In the genomic region with DNA sequence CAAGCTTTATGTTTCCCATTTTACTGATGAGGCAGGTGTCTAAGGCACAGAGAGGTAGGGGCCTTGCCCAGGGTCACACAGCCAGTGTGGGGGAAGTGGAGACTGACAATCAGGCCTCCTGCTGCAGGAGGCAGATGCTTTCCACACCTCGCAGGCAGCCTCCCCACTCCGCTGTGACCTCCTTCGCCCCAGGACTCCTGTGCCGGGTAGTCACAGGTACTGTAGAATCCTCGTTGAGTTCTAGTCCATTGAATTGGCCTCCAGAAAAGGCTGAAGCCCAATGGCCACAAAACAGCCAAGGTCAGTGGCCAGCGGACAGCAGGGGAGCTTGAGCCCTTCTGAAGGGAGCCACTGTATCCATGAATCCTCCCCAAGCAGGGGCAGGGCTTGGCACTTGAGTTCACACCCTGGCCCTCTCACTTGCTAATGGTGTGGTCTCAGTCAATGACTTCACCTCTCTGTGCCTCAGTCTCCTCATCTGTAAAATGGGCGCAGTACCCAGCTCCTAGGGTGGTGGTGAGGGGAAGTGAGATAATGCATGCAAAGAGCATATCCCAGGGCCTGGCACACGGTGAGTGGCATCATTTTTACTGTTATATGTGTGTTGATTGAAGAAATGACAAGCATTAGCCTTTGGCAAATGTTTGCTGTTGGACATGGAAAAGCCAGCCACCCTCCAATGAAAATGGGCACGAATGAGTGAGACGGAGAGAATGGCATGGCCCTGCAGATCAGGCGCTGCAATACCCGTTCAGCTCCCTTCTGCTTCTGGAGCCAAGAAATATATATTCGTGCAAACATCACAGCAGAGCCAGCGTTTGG, we compare ENCODE assay signal across 13 cellular contexts. TPM values are rescaled to one million over a fixed set of nuclear protein-coding genes. Genes with fewer than 3 reads are reported as not detected.
DNase-seq lines count a peak whose midpoint lies in the region; ATAC-seq and TF ChIP-seq lines count a peak whose summit lies in the region.
"Had no signal": no experiment of that assay in that cellular context is flagged by ENCODE, and none has a peak within 500 bp of the region (broad histone marks: within the 10 kb centered on the region; RNA-seq: fewer than 3 reads in every experiment).

No MANE protein-coding gene starts in this region.

- H3K4me1 Mint-ChIP-seq in CD4-positive, alpha-beta memory T cell, result peaks cover 26 to 76% (median 47%) of the 10 kb centered on the region in 4 donors
- H3K4me1 Mint-ChIP-seq in central memory CD8-positive, alpha-beta T cell, result peaks cover 61% of the 10 kb centered on the region
- H3K4me1 Mint-ChIP-seq in endodermal cell, result peaks cover 33% of the 10 kb centered on the region

- CTCF ChIA-PET in CD4-positive, alpha-beta memory T cell (lab: Charles Lee; ENCODE audit: partially characterized antibody), result interaction anchor here (1.4 to 16.1 kb wide), 5 partner anchors 8 to 400 kb away, joined by 3 to 440 read pairs (median 59); no protein-coding TSS in a partner anchor

- H3K4me3 Mint-ChIP-seq in CD4-positive, alpha-beta memory T cell, result peak overlapping the region in 3 of 8 donors; percentile 15 to 31 (median 26)
- peak overlapping the region; percentile 7 for H3K4me3 Mint-ChIP-seq in central memory CD8-positive, alpha-beta T cell
- H3K4me3 Mint-ChIP-seq in endodermal cell, result no peak overlapping the region
- H3K4me3 Mint-ChIP-seq: immature natural killer cell had no signal

- H2AFZ ChIP-seq in neuronal stem cell (ENCODE audit: low read length), result no peak overlapping the region

- H3K9me3 ChIP-seq in BLaER1, result no peaks in the 10 kb centered on the region
- H3K9me3 ChIP-seq in CD4-positive, alpha-beta memory T cell (ENCODE audit: control insufficient read depth in 1 of 2, low read length in 2 of 2), result no peaks in the 10 kb centered on the region
- no peaks in the 10 kb centered on the region for H3K9me3 ChIP-seq in neuronal stem cell (replicated peaks in 1 of 2; ENCODE audit: control insufficient read depth in 2 of 2, insufficient read depth in 1 of 2, low read depth in 1 of 2, low read length in 2 of 2)
- H3K9me3 ChIP-seq in esophagus muscularis mucosa, result no peaks in the 10 kb centered on the region
- no peaks in the 10 kb centered on the region for H3K9me3 ChIP-seq in endodermal cell (ENCODE audit: control insufficient read depth, low read length)

- H4K8ac ChIP-seq in neuronal stem cell (ENCODE audit: low read depth, low read length), result no peak overlapping the region

- no peak overlapping the region for H2BK5ac ChIP-seq in neuronal stem cell (ENCODE audit: low read length)

- no peaks in the 10 kb centered on the region for H3K79me1 ChIP-seq in neuronal stem cell (ENCODE audit: low read depth, low read length)

- TF ChIP-seq CTCF in esophagus muscularis mucosa (IDR thresholded peaks at IDR 0.05) (no peak), endodermal cell (conservative IDR thresholded peaks at IDR 0.05) (no peak)

- peak overlapping the region in 6 of 7 donors; percentile 5 to 75 (median 45) for H3K27ac Mint-ChIP-seq in CD4-positive, alpha-beta memory T cell
- H3K27ac Mint-ChIP-seq in central memory CD8-positive, alpha-beta T cell (ENCODE audit: low read depth), result no peak overlapping the region
- no peak overlapping the region for H3K27ac Mint-ChIP-seq in endodermal cell
- H3K27ac Mint-ChIP-seq: immature natural killer cell had no signal

- POLR2A ChIA-PET in CD4-positive, alpha-beta memory T cell (lab: Charles Lee; ENCODE audit: partially characterized antibody), result interaction anchor here (0.9 to 6.9 kb wide), 4 partner anchors 10 to 177 kb away, joined by 3 to 70 read pairs (median 8); no protein-coding TSS in a partner anchor

- H3K4ac ChIP-seq in neuronal stem cell (ENCODE audit: low read length), result no peak overlapping the region

- no peak overlapping the region for H3K14ac ChIP-seq in neuronal stem cell (ENCODE audit: low read length)

- no peak overlapping the region for H2BK120ac ChIP-seq in neuronal stem cell (ENCODE audit: low read depth, low read length)

- H2BK12ac ChIP-seq in neuronal stem cell (ENCODE audit: low read length), result no peak overlapping the region

- no peak overlapping the region for H4K91ac ChIP-seq in neuronal stem cell (ENCODE audit: low read depth, low read length, poor library complexity)

- DNase-seq in CD4-positive, alpha-beta memory T cell, result no peak
- no peak for DNase-seq in central memory CD8-positive, alpha-beta T cell (ENCODE audit: low spot score in 2 of 2)
- DNase-seq in neuronal stem cell (ENCODE audit: low spot score), result no peak
- no peak for DNase-seq in esophagus muscularis mucosa (ENCODE audit: extremely low spot score)
- DNase-seq in endodermal cell, result no peak
- DNase-seq in NCI-H524 treated with DMSO at 0.1 percent for 48 hours (lab: John Stamatoyannopoulos, UW), result no peak
- DNase-seq: GDM1, immature natural killer cell, NCI-H1048, NCI-H2171 had no signal

- no peaks in the 10 kb centered on the region for H4K20me1 ChIP-seq in BLaER1

- no peaks in the 10 kb centered on the region for H3K27me3 ChIP-seq in BLaER1
- H3K27me3 ChIP-seq in CD4-positive, alpha-beta memory T cell (ENCODE audit: insufficient read depth, low read length), result no peaks in the 10 kb centered on the region
- H3K27me3 ChIP-seq in neuronal stem cell (ENCODE audit: control insufficient read depth in 3 of 3, insufficient read depth in 3 of 3, low read depth in 1 of 3, low read length in 3 of 3), result peaks cover 0 to 38% (median 0%) of the 10 kb centered on the region in 3 experiments
- peaks cover 0 to 55% (median 0%) of the 10 kb centered on the region in 4 donors for H3K27me3 ChIP-seq in esophagus muscularis mucosa
- H3K27me3 ChIP-seq in endodermal cell (ENCODE audit: control insufficient read depth, insufficient read depth, low read length, poor library complexity, severe bottlenecking), result no peaks in the 10 kb centered on the region

- peak overlapping the region; percentile 75; the same call in 1 of the 2 replicates for H3K9ac ChIP-seq in BLaER1
- peak overlapping the region; percentile 65 for H3K9ac ChIP-seq in neuronal stem cell (ENCODE audit: low read depth, low read length, poor library complexity)
- H3K9ac ChIP-seq in endodermal cell (ENCODE audit: extremely low read depth, low read length, poor library complexity, severe bottlenecking), result no peak overlapping the region

- intact Hi-C loops in CD4-positive, alpha-beta memory T cell (cut with micrococcal nuclease), result no loop called here
- intact Hi-C loops in esophagus muscularis mucosa (cut with DNase I), result no loop called here

- TF ChIP-seq POLR2A in esophagus muscularis mucosa (IDR thresholded peaks at IDR 0.05; ENCODE audit: low read depth), result no peak

- no CpG with 5 or more reads among the region's 14 CpGs for WGBS in neuronal stem cell (ENCODE audit: extremely low coverage in 2 of 2, insufficient read length in 2 of 2, insufficient replicate concordance in 1 of 2), 2 donors
- WGBS in esophagus muscularis mucosa, result 85% methylated on average over 14 of the region's 14 CpGs
- WGBS in endodermal cell (ENCODE audit: insufficient coverage in 1 of 2, insufficient read length in 1 of 2), 2 experiments, result 84 to 88% methylated on average over 9 to 14 of the region's 14 CpGs

- H3K36me3 ChIP-seq in BLaER1 (no peaks in the 10 kb centered on the region), neuronal stem cell (replicated peaks in 1 of 2; ENCODE audit: control insufficient read depth in 2 of 2, insufficient read depth in 2 of 2, low read length in 2 of 2) (no peaks in the 10 kb centered on the region), esophagus muscularis mucosa (no peaks in the 10 kb centered on the region), endodermal cell (ENCODE audit: control insufficient read depth, insufficient read depth, low read length) (no peaks in the 10 kb centered on the region)
- H3K36me3 ChIP-seq in CD4-positive, alpha-beta memory T cell (ENCODE audit: insufficient read depth, low read length), result no peaks in the 10 kb centered on the region

- H2BK15ac ChIP-seq in neuronal stem cell (ENCODE audit: low read length), result no peak overlapping the region

- peak overlapping the region; percentile 91 for H3K4me2 ChIP-seq in BLaER1
- no peak overlapping the region for H3K4me2 ChIP-seq in neuronal stem cell (ENCODE audit: insufficient read depth, low read length, poor library complexity, severe bottlenecking)

- H3K9me3 Mint-ChIP-seq in CD4-positive, alpha-beta memory T cell, result no peaks in the 10 kb centered on the region
- H3K9me3 Mint-ChIP-seq in central memory CD8-positive, alpha-beta T cell, result no peaks in the 10 kb centered on the region
- no peaks in the 10 kb centered on the region for H3K9me3 Mint-ChIP-seq in endodermal cell
- H3K9me3 Mint-ChIP-seq: immature natural killer cell had no signal

- H3K4me1 ChIP-seq in BLaER1 (peaks cover 97% of the 10 kb centered on the region), neuronal stem cell (ENCODE audit: control insufficient read depth in 2 of 2, insufficient read depth in 1 of 2, low read depth in 1 of 2, low read length in 2 of 2) (peaks cover 3 to 4% of the 10 kb centered on the region in 2 donors), esophagus muscularis mucosa (peaks cover 31 to 72% (median 55%) of the 10 kb centered on the region in 4 donors), endodermal cell (ENCODE audit: control insufficient read depth, insufficient read depth, low read length) (peaks cover 4% of the 10 kb centered on the region)
- peaks cover 56% of the 10 kb centered on the region for H3K4me1 ChIP-seq in CD4-positive, alpha-beta memory T cell (ENCODE audit: insufficient read depth, low read length)

- no peaks in the 10 kb centered on the region for H3K36me3 Mint-ChIP-seq in CD4-positive, alpha-beta memory T cell
- H3K36me3 Mint-ChIP-seq in central memory CD8-positive, alpha-beta T cell (ENCODE audit: insufficient read depth), result peaks cover 4% of the 10 kb centered on the region
- no peaks in the 10 kb centered on the region for H3K36me3 Mint-ChIP-seq in endodermal cell (ENCODE audit: low read depth)
- H3K36me3 Mint-ChIP-seq: immature natural killer cell had no signal

- H3K18ac ChIP-seq in neuronal stem cell (ENCODE audit: low read length), result peak overlapping the region; percentile 76

- no peak for TF ChIP-seq EP300 in esophagus muscularis mucosa (IDR thresholded peaks at IDR 0.05)

- H3K23ac ChIP-seq in neuronal stem cell (ENCODE audit: low read depth, low read length, poor library complexity), result peak overlapping the region; percentile 61

- H3K27ac ChIP-seq in BLaER1 (peak overlapping the region; percentile 93), neuronal stem cell (replicated peaks; ENCODE audit: low read length) (no peak overlapping the region), esophagus muscularis mucosa (replicated peaks in 1 of 4) (peak overlapping the region in 2 of 4 donors; percentile 79), endodermal cell (ENCODE audit: low read depth, low read length) (no peak overlapping the region)
- no peak overlapping the region for H3K27ac ChIP-seq in CD4-positive, alpha-beta memory T cell (ENCODE audit: low read depth, low read length)
- H3K27ac ChIP-seq: VCaP had no signal

- ATAC-seq in central memory CD8-positive, alpha-beta T cell (replicated peaks; ENCODE audit: extremely low read depth, poor library complexity, severe bottlenecking), result no peak

- H3K27me3 Mint-ChIP-seq in CD4-positive, alpha-beta memory T cell, result no peaks in the 10 kb centered on the region
- no peaks in the 10 kb centered on the region for H3K27me3 Mint-ChIP-seq in central memory CD8-positive, alpha-beta T cell
- H3K27me3 Mint-ChIP-seq in endodermal cell (ENCODE audit: insufficient read depth), result peaks cover 9% of the 10 kb centered on the region

- no peak overlapping the region; the same call in 1 of the 2 replicates for H3K4me3 ChIP-seq in BLaER1
- no peak overlapping the region for H3K4me3 ChIP-seq in CD4-positive, alpha-beta memory T cell (ENCODE audit: low read length in 2 of 2)
- H3K4me3 ChIP-seq in neuronal stem cell (ENCODE audit: low read length in 2 of 2), result no peak overlapping the region
- no peak overlapping the region for H3K4me3 ChIP-seq in esophagus muscularis mucosa
- no peak overlapping the region for H3K4me3 ChIP-seq in endodermal cell (ENCODE audit: low read length)

- H2AK5ac ChIP-seq in neuronal stem cell (ENCODE audit: low read depth, low read length), result no peak overlapping the region

RNA-seq across cellular contexts. Expression of gene FXYD2, which starts 1.2 kb away (rescaled TPM):
- total RNA-seq in CD4-positive, alpha-beta memory T cell, result 10 to 100 TPM in 1 of 2 experiments, 1 to 10 TPM in 1; 9.3 to 10.5 TPM
- 1 to 10 TPM; 3.5 to 7.1 TPM for polyA plus RNA-seq in CD4-positive, alpha-beta memory T cell
- polyA plus RNA-seq in neuronal stem cell (2013, experiment 1 of 2), result 4.1 TPM
- 3.3 TPM for polyA plus RNA-seq in neuronal stem cell (2013, experiment 2 of 2)
- total RNA-seq in esophagus muscularis mucosa, result 1 to 10 TPM in 3 of 4 donors, under 1 TPM in 1; 0.52 to 5.8 (median 3.7) TPM
- total RNA-seq in endodermal cell, result 1 to 10 TPM; 3.0 TPM
- 1.0 TPM for polyA plus RNA-seq in endodermal cell (2013, experiment 1 of 2)
- 1.3 TPM for polyA plus RNA-seq in endodermal cell (2013, experiment 2 of 2)
- total RNA-seq: SK-MEL-5 had no signal

RNA-seq across cellular contexts. Expression of gene DSCAML1, which starts 28.7 kb away (rescaled TPM):
- total RNA-seq in CD4-positive, alpha-beta memory T cell, result 1 to 10 TPM in 1 of 2 experiments, under 1 TPM in 1; 1.00 to 1.0 TPM
- polyA plus RNA-seq in CD4-positive, alpha-beta memory T cell, result not detected
- 0.47 TPM for polyA plus RNA-seq in neuronal stem cell (2013, experiment 1 of 2)
- 0.50 TPM for polyA plus RNA-seq in neuronal stem cell (2013, experiment 2 of 2)
- 1 to 10 TPM in 2 of 4 donors, under 1 TPM in 2; 0.50 to 5.8 (median 1.2) TPM for total RNA-seq in esophagus muscularis mucosa
- total RNA-seq in endodermal cell, result 10 to 100 TPM in 1 of 2 donors, 1 to 10 TPM in 1; 5.6 to 10.9 TPM
- 1.4 TPM for polyA plus RNA-seq in endodermal cell (2013, experiment 1 of 2)
- 0.50 TPM for polyA plus RNA-seq in endodermal cell (2013, experiment 2 of 2)
- total RNA-seq: SK-MEL-5 had no signal
- polyA plus RNA-seq: immature natural killer cell had no signal

RNA-seq across cellular contexts. Expression of gene FXYD6, which starts 50.7 kb away (rescaled TPM):
- total RNA-seq in CD4-positive, alpha-beta memory T cell, result not detected
- polyA plus RNA-seq in CD4-positive, alpha-beta memory T cell, result under 1 TPM in 1 of 2 donors, not detected in 1; 0.15 TPM
- 291 TPM for polyA plus RNA-seq in neuronal stem cell (2013, experiment 1 of 2)
- 288 TPM for polyA plus RNA-seq in neuronal stem cell (2013, experiment 2 of 2)
- total RNA-seq in esophagus muscularis mucosa (100 to 1,000 TPM in 2 of 4 donors, 10 to 100 TPM in 2; 78.9 to 105 (median 91.5) TPM), endodermal cell (10 to 100 TPM; 54.1 to 61.8 TPM)
- 197 TPM for polyA plus RNA-seq in endodermal cell (2013, experiment 1 of 2)
- 184 TPM for polyA plus RNA-seq in endodermal cell (2013, experiment 2 of 2)
- polyA plus RNA-seq: immature natural killer cell had no signal

Comparison
In these comparisons a context has a peak if more than half of its experiments do, and no peak if none do; other contexts are left out.
1. H3K27ac Mint-ChIP-seq: peak in CD4-positive, alpha-beta memory T cell (6 of 7); none in central memory CD8-positive, alpha-beta T cell (single experiment) and endodermal cell (single experiment).
2. RNA of gene FXYD6, which starts 50.7 kb away (total RNA-seq): 78.9 to 105 TPM in esophagus muscularis mucosa and 54.1 to 61.8 TPM in endodermal cell; not detected in CD4-positive, alpha-beta memory T cell; every median in the first group is over 10 times any median in the second.